In genomic region chr6:40227735-40228134, GRCh38 we compare ENCODE assay signal across 2 cellular contexts.
TF ChIP-seq lines count a peak whose summit lies in the region.

No MANE protein-coding gene starts in this region.

TF ChIP-seq in GM23338, 12 proteins besides CTCF, POLR2A, EP300 and RAD21 (continued from another document):
- TF ChIP-seq EZH2phosphoT487 (IDR thresholded peaks at IDR 0.05; ENCODE audit: unreplicated experiment) (no peak), POLR2AphosphoS5 (IDR thresholded peaks at IDR 0.05; ENCODE audit: low read depth) (no peak)

TF ChIP-seq in H1, 55 proteins besides CTCF, POLR2A, EP300 and RAD21 (continued from another document):
- TF ChIP-seq CHD7 (IDR thresholded peaks at IDR 0.05; ENCODE audit: insufficient replicate concordance, low read length) (no peak), CEBPB (IDR thresholded peaks at IDR 0.05; ENCODE audit: low read depth, low read length) (no peak), TAF1 (IDR thresholded peaks at IDR 0.05; ENCODE audit: low read depth, low read length) (no peak), TCF12 (IDR thresholded peaks at IDR 0.05; ENCODE audit: low read depth, low read length) (peak; percentile 92), ATF2 (IDR thresholded peaks at IDR 0.05; ENCODE audit: low read length) (no peak)
